In the genomic region with DNA sequence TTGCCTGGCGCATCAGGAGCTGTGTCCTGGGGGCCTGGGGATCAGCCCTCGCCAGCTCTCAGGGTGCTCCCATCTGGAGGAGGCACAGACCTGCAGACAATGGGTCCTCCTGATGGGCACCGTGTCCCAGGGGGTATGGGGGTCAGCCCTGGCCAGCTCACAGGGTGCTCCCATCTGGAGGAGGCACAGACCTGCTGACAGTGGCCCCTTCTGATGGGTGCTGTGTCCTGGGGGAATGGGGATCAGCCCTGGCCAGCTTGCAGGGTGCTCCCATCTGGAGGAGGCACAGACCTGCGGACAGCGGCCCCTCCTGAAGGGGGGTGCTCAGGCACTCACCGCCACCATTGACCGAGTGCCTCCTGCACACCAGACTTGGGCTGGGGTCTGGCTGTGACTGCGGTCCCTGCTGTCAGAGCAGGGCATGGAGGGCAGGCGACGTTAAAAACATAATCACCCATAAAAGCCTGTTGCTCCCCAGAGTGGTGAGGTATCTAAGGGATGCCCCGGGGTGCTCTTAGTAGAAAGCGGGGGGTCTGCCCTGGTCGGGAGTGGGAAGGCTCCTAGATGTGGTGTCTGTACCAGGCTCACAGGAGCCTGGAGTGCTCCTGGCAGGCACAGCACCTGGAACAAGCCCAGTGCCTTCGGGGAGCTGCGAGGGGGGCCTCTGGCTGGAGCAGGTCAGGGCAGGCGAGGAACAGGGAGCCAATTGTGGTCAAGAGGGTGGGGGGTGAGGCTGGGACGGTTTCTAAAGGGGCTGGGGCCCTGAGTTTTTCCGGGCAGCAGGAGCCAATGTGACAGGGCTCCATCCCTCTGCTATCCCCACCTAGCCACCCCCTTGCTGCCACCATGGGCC, we compare ENCODE assay signal across 20 cellular contexts.
"Had no signal": no experiment of that assay in that cellular context is flagged by ENCODE, and none has a peak within 500 bp of the region (broad histone marks: within the 10 kb centered on the region; RNA-seq: fewer than 3 reads in every experiment).

No MANE protein-coding gene starts in this region.

- H3K4me1 Mint-ChIP-seq: activated naive CD8-positive, alpha-beta T cell treated with anti-CD3 and anti-CD28 coated beads, Interleukin-2, amount 50 U/mL, for 24 hours; naive thymus-derived CD4-positive, alpha-beta T cell; T-helper 17 cell had no signal

- H3K4me3 Mint-ChIP-seq: activated naive CD8-positive, alpha-beta T cell treated with anti-CD3 and anti-CD28 coated beads, Interleukin-2, amount 50 U/mL, for 24 hours; dendritic cell treated with granulocyte-macrophage colony-stimulating factor and Interleukin-4, amounts not matched to agents 40 ng/mL and 50 ng/mL, for 4 days; naive thymus-derived CD4-positive, alpha-beta T cell; neural crest cell; T-helper 17 cell had no signal

- H3K27ac ChIP-seq: cardiac muscle cell, heart right ventricle, tibial artery had no signal

- H3K4me1 ChIP-seq: heart right ventricle, tibial artery had no signal

- H3K27ac Mint-ChIP-seq: activated naive CD8-positive, alpha-beta T cell treated with anti-CD3 and anti-CD28 coated beads, Interleukin-2, amount 50 U/mL, for 24 hours; dendritic cell treated with granulocyte-macrophage colony-stimulating factor and Interleukin-4, amounts not matched to agents 40 ng/mL and 50 ng/mL, for 4 days; naive thymus-derived CD4-positive, alpha-beta T cell; T-helper 17 cell had no signal

- H3K9me3 ChIP-seq: heart right ventricle, tibial artery had no signal

- H3K27me3 Mint-ChIP-seq: activated naive CD8-positive, alpha-beta T cell treated with anti-CD3 and anti-CD28 coated beads, Interleukin-2, amount 50 U/mL, for 24 hours; dendritic cell treated with granulocyte-macrophage colony-stimulating factor and Interleukin-4, amounts not matched to agents 40 ng/mL and 50 ng/mL, for 4 days had no signal

- H3K9me3 Mint-ChIP-seq: activated naive CD8-positive, alpha-beta T cell treated with anti-CD3 and anti-CD28 coated beads, Interleukin-2, amount 50 U/mL, for 24 hours; dendritic cell treated with granulocyte-macrophage colony-stimulating factor and Interleukin-4, amounts not matched to agents 40 ng/mL and 50 ng/mL, for 4 days had no signal

- H3K36me3 ChIP-seq: cardiac muscle cell, heart right ventricle, tibial artery had no signal

- H3K27me3 ChIP-seq: cardiac muscle cell had no signal

- H3K4me3 ChIP-seq: cardiac muscle cell, heart right ventricle, lung, tibial artery had no signal

- DNase-seq: activated CD4-positive, alpha-beta T cell treated with anti-CD3 and anti-CD28 coated beads, Interleukin-2, amount 50 U/mL, for 1 hour; activated effector memory CD4-positive, alpha-beta T cell treated with anti-CD3 and anti-CD28 coated beads, Interleukin-2, amount 50 U/mL, for 16 hours; activated naive CD4-positive, alpha-beta T cell treated with anti-CD3 and anti-CD28 coated beads, Interleukin-2, amount 50 U/mL, for 16 hours; activated naive CD8-positive, alpha-beta T cell treated with anti-CD3 and anti-CD28 coated beads, Interleukin-2, amount 50 U/mL, for 24 hours; activated T-cell treated with anti-CD3 and anti-CD28 coated beads for 4 hours; effector CD4-positive, alpha-beta T cell; erythroblast; foreskin fibroblast; heart right ventricle; naive thymus-derived CD4-positive, alpha-beta T cell; stimulated activated CD4-positive, alpha-beta T cell treated with anti-CD3 and anti-CD28 coated beads, Interleukin-4, amount 100 ng/mL, for 1 hour; stimulated activated naive CD8-positive, alpha-beta T cell treated with anti-CD3 and anti-CD28 coated beads, Interleukin-15, Interleukin-2, amounts not matched to agents 100 U/mL and 50 U/mL, for 24 hours; SW 1271; T-helper 17 cell; tibial artery had no signal

- ATAC-seq: naive thymus-derived CD4-positive, alpha-beta T cell; stimulated activated naive CD8-positive, alpha-beta T cell treated with anti-CD3 and anti-CD28 coated beads, Interleukin-15, Interleukin-2, amounts not matched to agents 100 U/mL and 50 U/mL, for 24 hours; T-helper 17 cell had no signal

- FAIRE-seq: keratinocyte had no signal
